In the genomic region with DNA sequence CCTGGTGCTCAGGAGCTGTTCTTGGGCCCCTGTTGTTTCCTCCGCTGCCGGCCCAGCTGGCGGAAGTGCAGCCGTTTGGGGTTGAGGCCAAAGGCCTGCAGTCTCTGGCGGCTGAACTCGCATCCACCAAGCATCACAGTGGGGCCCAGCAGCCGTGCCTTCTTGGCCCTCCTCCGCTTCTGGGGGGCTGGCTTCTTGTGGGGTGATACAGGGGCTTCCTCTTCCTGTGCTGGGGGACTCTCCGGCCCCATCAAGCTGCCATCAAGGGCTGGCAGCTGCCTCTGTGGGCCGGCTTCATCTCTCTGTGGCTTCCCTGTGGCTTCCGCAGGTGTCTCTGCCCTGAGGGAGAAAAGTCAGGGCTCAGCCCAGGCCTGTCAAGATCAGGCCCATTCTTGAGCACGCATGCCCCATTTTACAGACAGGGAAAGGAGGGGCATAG, we compare ENCODE assay signal across 9 cellular contexts. TPM values are rescaled to one million over a fixed set of nuclear protein-coding genes. Genes with fewer than 3 reads are reported as not detected.
A peak's percentile ranks its signal among the peaks of the same experiment; 100 is the strongest.
DNase-seq lines count a peak whose midpoint lies in the region; ATAC-seq and TF ChIP-seq lines count a peak whose summit lies in the region.
"Had no signal": no experiment of that assay in that cellular context is flagged by ENCODE, and none has a peak within 500 bp of the region (broad histone marks: within the 10 kb centered on the region; RNA-seq: fewer than 3 reads in every experiment).

No MANE protein-coding gene starts in this region.

- H3K36me3 Mint-ChIP-seq in naive B cell = no peaks in the 10 kb centered on the region

- H3K4me1 Mint-ChIP-seq in naive B cell = peaks cover 25 to 40% (median 33%) of the 10 kb centered on the region in 3 donors

- H3K4me3 Mint-ChIP-seq in naive B cell = peak overlapping the region; percentile 42 to 86 (median 56)

- H3K4me3 ChIP-seq in GM12865 (ENCODE audit: low read depth, low read length) = no peak overlapping the region
- H3K4me3 ChIP-seq: smooth muscle cell had no signal

- TF ChIP-seq CTCF in GM12865 (IDR thresholded peaks at IDR 0.05; ENCODE audit: insufficient read depth, low read depth, low read length, missing control alignments) = no peak

- peak overlapping the region; percentile 88 to 97 (median 95) for H3K27ac Mint-ChIP-seq in naive B cell

- H3K27me3 Mint-ChIP-seq in naive B cell = no peaks in the 10 kb centered on the region

- peak; percentile 73 for DNase-seq in GM12865 (ENCODE audit: low read depth)
- peak in 2 of 3 experiments; percentile 37 to 57 for DNase-seq in activated CD8-positive, alpha-beta memory T cell treated with anti-CD3 and anti-CD28 coated beads for 48 hours (ENCODE audit: low read depth in 2 of 3, low spot score in 2 of 3)
- peak; percentile 60 for DNase-seq in naive B cell
- DNase-seq in hippocampal formation (lab: John Stamatoyannopoulos, UW) = no peak
- no peak for DNase-seq in NCI-H2171 treated with DMSO at 0.1 percent for 48 hours (lab: John Stamatoyannopoulos, UW)

- ATAC-seq in HG02973 (IDR thresholded peaks at IDR 0.05; ENCODE audit: unreplicated experiment) (peak; percentile 54), naive B cell (ENCODE audit: low read depth in 2 of 2) (peak; percentile 76 to 79), HG03442 (IDR thresholded peaks at IDR 0.05; ENCODE audit: unreplicated experiment) (no peak), GM19324 (IDR thresholded peaks at IDR 0.05; ENCODE audit: low FRiP score, unreplicated experiment) (no peak)

- H3K9me3 Mint-ChIP-seq in naive B cell = no peaks in the 10 kb centered on the region

RNA-seq across cellular contexts. Expression of a gene that starts 10.3 kb away (rescaled TPM):
- 10 to 100 TPM in 2 of 6 donors, 1 to 10 TPM in 4; 1.7 to 20.7 (median 9.4) TPM for polyA plus RNA-seq in naive B cell (ENCODE audit: low read depth in 6 of 6)

RNA-seq across cellular contexts. Expression of a gene that starts 11.8 kb away (rescaled TPM):
- 10 to 100 TPM; 10.6 to 47.6 (median 16.5) TPM for polyA plus RNA-seq in naive B cell (ENCODE audit: low read depth in 6 of 6)

RNA-seq across cellular contexts. Expression of a gene that starts 14.8 kb away (rescaled TPM):
- 100 to 1,000 TPM; 110 to 209 (median 153) TPM for polyA plus RNA-seq in naive B cell (ENCODE audit: low read depth in 6 of 6)

RNA-seq across cellular contexts. Expression of a gene that starts 33.1 kb away (rescaled TPM):
- polyA plus RNA-seq in naive B cell (ENCODE audit: low read depth in 6 of 6) = under 1 TPM in 2 of 6 donors, not detected in 4; 0.66 to 0.94 TPM

RNA-seq across cellular contexts. Expression of a gene that starts 36.7 kb away (rescaled TPM):
- under 1 TPM in 5 of 6 donors, not detected in 1; 0.24 to 0.96 (median 0.75) TPM for polyA plus RNA-seq in naive B cell (ENCODE audit: low read depth in 6 of 6)

Comparison
In these comparisons a context has a peak if more than half of its experiments do, and no peak if none do; other contexts are left out.
1. DNase-seq: peak in GM12865 (single experiment), activated CD8-positive, alpha-beta memory T cell treated with anti-CD3 and anti-CD28 coated beads for 48 hours (2 of 3) and naive B cell (single experiment); none in hippocampal formation (0 of 2) and NCI-H2171 treated with DMSO at 0.1 percent for 48 hours (single experiment).
2. ATAC-seq: peak in HG02973 (single experiment) and naive B cell (2 of 2); none in HG03442 (single experiment) and GM19324 (single experiment).